27 cellular contexts compared by ENCODE assay signal in the genomic region with DNA sequence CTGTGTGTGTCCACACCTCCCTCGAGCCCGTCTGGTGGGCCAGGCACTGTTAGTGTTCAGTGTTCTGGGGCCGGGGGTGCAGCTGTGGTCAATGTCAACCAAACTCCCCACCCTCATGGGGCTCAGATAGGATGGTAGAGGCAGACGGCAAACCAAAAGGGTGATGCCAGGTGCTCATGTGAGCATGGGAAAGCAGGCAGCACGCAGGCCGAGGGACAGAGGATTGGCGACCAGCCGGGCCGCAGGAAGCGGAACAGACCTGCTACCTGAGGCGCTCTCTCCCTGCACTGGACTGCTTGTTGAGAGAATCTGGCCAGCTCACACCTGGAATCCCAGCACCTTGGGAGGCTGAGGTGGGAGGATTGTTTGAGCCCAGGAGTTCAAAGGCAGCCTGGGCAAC. TPM values are rescaled to one million over a fixed set of nuclear protein-coding genes. Genes with fewer than 3 reads are reported as not detected.
"Had no signal": no experiment of that assay in that cellular context is flagged by ENCODE, and none has a peak within 500 bp of the region (broad histone marks: within the 10 kb centered on the region; RNA-seq: fewer than 3 reads in every experiment).

No MANE protein-coding gene starts in this region.

- H3K4me3 Mint-ChIP-seq: effector memory CD8-positive, alpha-beta T cell; mesothelial cell of epicardium; naive B cell; natural killer cell treated with Interleukin-12 subunit alpha and Interleukin-12 subunit beta and Interleukin-15 and Interleukin-18, amount 100 ng/mL, for 72 hours; neural crest cell; stimulated activated effector memory CD8-positive, alpha-beta T cell treated with anti-CD3 and anti-CD28 coated beads, Interleukin-12 subunit alpha, Interleukin-12 subunit beta, amount 100 ng/mL, for 72 hours; type B pancreatic cell had no signal

- H3K4me2 ChIP-seq: hepatocyte, smooth muscle cell had no signal

- FAIRE-seq: endometrium, frontal cortex, kidney had no signal

- H3K4me1 ChIP-seq: tibial artery had no signal

- ATAC-seq: effector memory CD8-positive, alpha-beta T cell; mucosa of descending colon; natural killer cell treated with Interleukin-12 subunit alpha and Interleukin-12 subunit beta and Interleukin-15 and Interleukin-18, amount 100 ng/mL, for 72 hours; stimulated activated effector memory CD8-positive, alpha-beta T cell treated with anti-CD3 and anti-CD28 coated beads, Interleukin-12 subunit alpha, Interleukin-12 subunit beta, amount 100 ng/mL, for 72 hours; stimulated activated naive CD8-positive, alpha-beta T cell treated with anti-CD3 and anti-CD28 coated beads, Interleukin-15, Interleukin-2, amounts not matched to agents 100 U/mL and 50 U/mL, for 24 hours had no signal

- H3K27me3 Mint-ChIP-seq: effector memory CD8-positive, alpha-beta T cell; naive B cell; natural killer cell treated with Interleukin-12 subunit alpha and Interleukin-12 subunit beta and Interleukin-15 and Interleukin-18, amount 100 ng/mL, for 72 hours; type B pancreatic cell had no signal

- H3K27ac Mint-ChIP-seq: mesothelial cell of epicardium; naive B cell; natural killer cell treated with Interleukin-12 subunit alpha and Interleukin-12 subunit beta and Interleukin-15 and Interleukin-18, amount 100 ng/mL, for 72 hours; stimulated activated effector memory CD8-positive, alpha-beta T cell treated with anti-CD3 and anti-CD28 coated beads, Interleukin-12 subunit alpha, Interleukin-12 subunit beta, amount 100 ng/mL, for 72 hours; type B pancreatic cell had no signal

- H3K27me3 ChIP-seq: hepatocyte, ovary, right lobe of liver, testis, tibial artery had no signal

- H3K9me3 ChIP-seq: mucosa of descending colon, ovary, psoas muscle, right lobe of liver, testis, tibial artery had no signal

- H2AFZ ChIP-seq: hepatocyte had no signal

- H3K4me1 Mint-ChIP-seq: mesothelial cell of epicardium, neural crest cell had no signal

- H3K4me3 ChIP-seq: coronary artery, hepatocyte, mucosa of descending colon, ovary, psoas muscle, right lobe of liver, smooth muscle cell, testis, tibial artery had no signal

- DNase-seq: effector memory CD8-positive, alpha-beta T cell; head of caudate nucleus; kidney; mesenchymal stem cell; mucosa of descending colon; naive B cell; nucleus accumbens; ovary; posterior cingulate gyrus; psoas muscle; right lobe of liver; stimulated activated CD4-positive, alpha-beta T cell treated with anti-CD3 and anti-CD28 coated beads, Interleukin-2, amount 100 ng/mL, for 24 hours; stimulated activated CD4-positive, alpha-beta T cell treated with anti-CD3 and anti-CD28 coated beads, Interleukin-4, amount 100 ng/mL, for 24 hours; stimulated activated naive CD8-positive, alpha-beta T cell treated with anti-CD3 and anti-CD28 coated beads, Interleukin-15, Interleukin-2, amounts not matched to agents 100 U/mL and 50 U/mL, for 24 hours; testis; tibial artery had no signal

- H3K9me3 Mint-ChIP-seq: effector memory CD8-positive, alpha-beta T cell; mesothelial cell of epicardium; natural killer cell treated with Interleukin-12 subunit alpha and Interleukin-12 subunit beta and Interleukin-15 and Interleukin-18, amount 100 ng/mL, for 72 hours; neural crest cell; stimulated activated effector memory CD8-positive, alpha-beta T cell treated with anti-CD3 and anti-CD28 coated beads, Interleukin-12 subunit alpha, Interleukin-12 subunit beta, amount 100 ng/mL, for 72 hours; type B pancreatic cell had no signal

- H3K27ac ChIP-seq: coronary artery, hepatocyte, ovary, psoas muscle, right lobe of liver, testis, tibial artery had no signal

RNA-seq across cellular contexts. Expression of a gene that starts 41.1 kb away (rescaled TPM):
- total RNA-seq: natural killer cell treated with Interleukin-12 subunit alpha and Interleukin-12 subunit beta and Interleukin-15 and Interleukin-18, amount 100 ng/mL, for 72 hours had no signal

RNA-seq across cellular contexts. Expression of a gene that starts 46.3 kb away (rescaled TPM):
- total RNA-seq: fibroblast of villous mesenchyme, mesothelial cell of epicardium, neural crest cell had no signal
- polyA plus RNA-seq: hepatocyte, smooth muscle cell had no signal
